ENCODE assay signal across 1 cellular context in the genomic region with DNA sequence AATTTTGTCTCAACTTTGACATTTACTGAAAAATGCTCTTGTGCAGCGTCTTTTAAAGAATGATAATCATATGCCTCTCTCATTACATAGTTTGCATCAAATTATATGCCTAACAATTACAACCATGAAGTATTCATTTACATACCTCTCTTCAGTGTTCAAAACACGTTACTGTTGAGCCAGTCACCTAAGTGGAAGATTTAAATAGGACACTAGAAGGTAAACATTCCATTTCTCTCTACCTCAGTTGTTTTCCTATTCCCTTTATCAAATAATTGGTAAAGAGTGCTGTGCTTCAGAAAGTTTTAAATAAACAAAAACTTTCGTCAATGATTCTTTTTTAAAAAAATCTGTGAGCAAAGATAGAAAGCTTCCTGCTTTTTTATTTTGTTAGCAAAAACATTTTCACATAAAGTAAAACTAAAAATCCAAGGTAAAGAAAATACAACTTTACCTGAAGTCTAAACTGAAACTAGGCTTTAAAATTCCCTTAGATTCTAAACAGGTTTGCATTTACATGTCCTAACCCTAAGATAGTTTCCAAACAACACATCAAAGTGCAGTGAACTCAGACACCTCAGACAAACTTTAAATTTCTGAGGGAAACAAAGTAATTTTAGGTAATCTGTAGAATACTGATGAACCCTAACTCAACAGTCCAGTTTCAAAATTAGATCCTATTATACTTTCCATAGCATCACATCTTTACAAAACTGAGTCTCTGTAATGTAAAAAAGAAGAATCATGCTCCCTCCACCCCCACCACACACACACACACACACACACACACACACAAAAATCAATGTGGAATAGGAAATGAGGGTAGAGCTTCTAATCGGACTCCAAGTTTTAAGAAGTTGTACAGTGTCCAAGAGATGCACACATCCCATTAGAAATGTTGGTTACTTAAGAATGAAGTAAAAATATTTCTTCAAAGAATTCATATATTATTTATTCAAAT.
TF ChIP-seq lines count a peak whose summit lies in the region.

No MANE protein-coding gene starts in this region.

TF ChIP-seq in H1, 55 proteins besides CTCF, POLR2A, EP300 and RAD21 (continued from another document):
- no peak for TF ChIP-seq GABPA (IDR thresholded peaks at IDR 0.05; ENCODE audit: borderline replicate concordance, insufficient read depth, low read length)
- TF ChIP-seq SUZ12 (IDR thresholded peaks at IDR 0.05; ENCODE audit: low read length), result no peak
- TF ChIP-seq TBP (IDR thresholded peaks at IDR 0.05; ENCODE audit: low read depth, low read length), result no peak
- TF ChIP-seq MAX (IDR thresholded peaks at IDR 0.05), result no peak
- TF ChIP-seq TAF1 (IDR thresholded peaks at IDR 0.05; ENCODE audit: low read depth, low read length), result no peak
- TF ChIP-seq YY1 (IDR thresholded peaks at IDR 0.05; ENCODE audit: low read depth, low read length), result no peak
- TF ChIP-seq KDM1A (IDR thresholded peaks at IDR 0.05; ENCODE audit: borderline replicate concordance, low read length), result no peak
- TF ChIP-seq, protein P1, sequence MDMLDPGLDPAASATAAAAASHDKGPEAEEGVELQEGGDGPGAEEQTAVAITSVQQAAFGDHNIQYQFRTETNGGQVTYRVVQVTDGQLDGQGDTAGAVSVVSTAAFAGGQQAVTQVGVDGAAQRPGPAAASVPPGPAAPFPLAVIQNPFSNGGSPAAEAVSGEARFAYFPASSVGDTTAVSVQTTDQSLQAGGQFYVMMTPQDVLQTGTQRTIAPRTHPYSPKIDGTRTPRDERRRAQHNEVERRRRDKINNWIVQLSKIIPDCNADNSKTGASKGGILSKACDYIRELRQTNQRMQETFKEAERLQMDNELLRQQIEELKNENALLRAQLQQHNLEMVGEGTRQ (IDR thresholded peaks at IDR 0.05; ENCODE audit: low read length), result no peak
- no peak for TF ChIP-seq BCL11A (IDR thresholded peaks at IDR 0.05; ENCODE audit: low read depth in 2 of 2, low read length in 2 of 2)
- TF ChIP-seq CTBP2 (IDR thresholded peaks at IDR 0.05; ENCODE audit: borderline replicate concordance, insufficient read depth, insufficient read length, low read length), result no peak
- no peak for TF ChIP-seq SIN3A (conservative IDR thresholded peaks at IDR 0.05 in 1 of 2, IDR thresholded peaks at IDR 0.05 in 1 of 2; ENCODE audit: low read depth in 1 of 2, low read length in 2 of 2)
- no peak for TF ChIP-seq MAFK (IDR thresholded peaks at IDR 0.05; ENCODE audit: low read depth, low read length)
- TF ChIP-seq SP1 (IDR thresholded peaks at IDR 0.05; ENCODE audit: low read depth, low read length), result no peak
- TF ChIP-seq ATF2 (IDR thresholded peaks at IDR 0.05; ENCODE audit: low read length), result no peak
